Comparison of ENCODE assay signal across 19 cellular contexts in the genomic region with DNA sequence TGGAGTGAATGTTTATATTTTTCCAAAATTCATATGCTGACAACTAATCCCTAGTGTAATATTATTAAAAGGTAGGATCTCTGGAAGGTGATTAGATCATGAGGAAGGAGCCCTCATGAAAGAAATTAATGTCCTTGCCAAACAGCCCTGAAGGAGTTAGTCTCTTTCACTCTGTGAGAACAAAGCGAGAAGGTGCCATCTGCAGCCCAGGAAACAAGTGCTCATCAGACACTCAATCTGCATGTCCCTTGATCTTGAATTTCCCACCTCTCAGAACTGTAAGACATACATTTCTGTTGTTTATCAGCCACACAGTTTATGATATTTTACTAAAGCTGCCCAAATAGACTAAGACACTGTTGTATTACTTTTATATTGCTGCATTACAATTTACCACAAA.
DNase-seq lines count a peak whose midpoint lies in the region; ATAC-seq and TF ChIP-seq lines count a peak whose summit lies in the region.
"Had no signal": no experiment of that assay in that cellular context is flagged by ENCODE, and none has a peak within 500 bp of the region (broad histone marks: within the 10 kb centered on the region; RNA-seq: fewer than 3 reads in every experiment).

No MANE protein-coding gene starts in this region.

- DNase-seq in NCI-H748 (lab: John Stamatoyannopoulos, UW; ENCODE audit: unreplicated experiment) (peak; percentile 7), NCI-H748 treated with DMSO at 0.1 percent for 48 hours (lab: John Stamatoyannopoulos, UW) (no peak), SK-MEL-5 (ENCODE audit: low read depth, low spot score) (peak; percentile 26), endothelial cell (ENCODE audit: low spot score) (no peak), NCI-H510A treated with DMSO at 0.1 percent for 48 hours (lab: John Stamatoyannopoulos, UW) (no peak), activated T-cell treated with anti-CD3 and anti-CD28 coated beads for 4 hours (no peak), NCI-H1105 treated with DMSO at 0.1 percent for 48 hours (lab: John Stamatoyannopoulos, UW) (no peak)
- DNase-seq: 8988T, GDM1, GM23248, NCI-H1048, NCI-H1436 treated with DMSO at 0.1 percent for 48 hours, NCI-H2029, NCI-H526, Peyer's patch, T-helper 1 cell had no signal

- ATAC-seq in HG02642 (IDR thresholded peaks at IDR 0.05; ENCODE audit: poor library complexity, unreplicated experiment) = no peak
- ATAC-seq: Right ventricle myocardium inferior had no signal

- no peak overlapping the region for H3K4me3 Mint-ChIP-seq in endothelial cell (ENCODE audit: unreplicated experiment)
- H3K4me3 Mint-ChIP-seq: B cell had no signal

- in situ Hi-C loops in SK-MEL-5 (cut with HindIII; ENCODE audit: low pct_unique_long_range_greater_than_20kb, low sequenced_read_pairs) = no loop called here

- H3K4me1 Mint-ChIP-seq in endothelial cell (ENCODE audit: unreplicated experiment) = peaks cover 3% of the 10 kb centered on the region
- H3K4me1 Mint-ChIP-seq: B cell had no signal

- no peaks in the 10 kb centered on the region for H3K27me3 Mint-ChIP-seq in endothelial cell (ENCODE audit: unreplicated experiment)
- H3K27me3 Mint-ChIP-seq: B cell had no signal

- no peaks in the 10 kb centered on the region for H3K9me3 Mint-ChIP-seq in endothelial cell (ENCODE audit: unreplicated experiment)

- peak overlapping the region; percentile 49 for H3K27ac Mint-ChIP-seq in endothelial cell (ENCODE audit: unreplicated experiment)
- H3K27ac Mint-ChIP-seq: B cell had no signal

- no peak for TF ChIP-seq CTCF in endothelial cell (IDR thresholded peaks at IDR 0.05; ENCODE audit: unreplicated experiment)

- H3K36me3 Mint-ChIP-seq in endothelial cell (ENCODE audit: low read depth, unreplicated experiment) = no peaks in the 10 kb centered on the region

Comparison
In these comparisons a context has a peak if more than half of its experiments do, and no peak if none do; other contexts are left out.
1. DNase-seq: peak in NCI-H748 (single experiment) and SK-MEL-5 (single experiment); none in NCI-H748 treated with DMSO at 0.1 percent for 48 hours (single experiment), endothelial cell (single experiment), NCI-H510A treated with DMSO at 0.1 percent for 48 hours (single experiment), activated T-cell treated with anti-CD3 and anti-CD28 coated beads for 4 hours (single experiment) and NCI-H1105 treated with DMSO at 0.1 percent for 48 hours (single experiment).